ENCODE assay signal across 18 cellular contexts in genomic region chr13:26326562-26326961, GRCh38.
DNase-seq lines count a peak whose midpoint lies in the region; ATAC-seq and TF ChIP-seq lines count a peak whose summit lies in the region.
"Had no signal": no experiment of that assay in that cellular context is flagged by ENCODE, and none has a peak within 500 bp of the region (broad histone marks: within the 10 kb centered on the region; RNA-seq: fewer than 3 reads in every experiment).

No MANE protein-coding gene starts in this region.

- WGBS in psoas muscle, 3 donors = 20 to 34% (median 27%) methylated on average over 2 of the region's 2 CpGs

- peaks cover 2% of the 10 kb centered on the region for H3K9me3 ChIP-seq in endocrine pancreas (ENCODE audit: control insufficient read depth, low read length)
- H3K9me3 ChIP-seq in psoas muscle = no peaks in the 10 kb centered on the region
- H3K9me3 ChIP-seq: MG63 had no signal

- peak overlapping the region; percentile 83 for H3K27ac ChIP-seq in psoas muscle

- H3K36me3 ChIP-seq in endocrine pancreas (ENCODE audit: control insufficient read depth, insufficient read depth, low read length) (no peaks in the 10 kb centered on the region), psoas muscle (ENCODE audit: insufficient read depth in 1 of 2, low read depth in 1 of 2) (no peaks in the 10 kb centered on the region)
- H3K36me3 ChIP-seq: MG63 had no signal

- no peak overlapping the region for H3K9ac ChIP-seq in endocrine pancreas (ENCODE audit: control insufficient read depth, insufficient read depth, low read length)

- no peaks in the 10 kb centered on the region for H3K27me3 ChIP-seq in endocrine pancreas (ENCODE audit: control insufficient read depth, insufficient read depth, low read length)
- H3K27me3 ChIP-seq in psoas muscle (ENCODE audit: insufficient read depth in 3 of 3, low read length in 2 of 3) = no peaks in the 10 kb centered on the region
- H3K27me3 ChIP-seq: MG63 had no signal

- no peak for TF ChIP-seq CTCF in psoas muscle (IDR thresholded peaks at IDR 0.05)

- peak overlapping the region; percentile 24 for H3K4me3 ChIP-seq in endocrine pancreas (ENCODE audit: control insufficient read depth, insufficient read depth, low read length)
- peak overlapping the region; percentile 9 for H3K4me3 ChIP-seq in psoas muscle
- H3K4me3 ChIP-seq: MG63 had no signal

- H3K4me1 ChIP-seq in endocrine pancreas (ENCODE audit: control insufficient read depth, insufficient read depth, low read length) = peaks cover 15% of the 10 kb centered on the region
- H3K4me1 ChIP-seq in psoas muscle = peaks cover 54% of the 10 kb centered on the region

- ATAC-seq in HG03135 (IDR thresholded peaks at IDR 0.05; ENCODE audit: unreplicated experiment) (peak; percentile 5), psoas muscle (peak; percentile 58 to 73 (median 64))

- in situ Hi-C loops in G401 (cut with HindIII; ENCODE audit: low sequenced_read_pairs) = no loop called here

- intact Hi-C loops in psoas muscle (cut with DNase I) = loop anchor here in 1 of 2 donors (10.0 kb wide), 1 partner anchor 62 kb away; no protein-coding TSS in a partner anchor

- peak; percentile 59 for DNase-seq in G401 (ENCODE audit: low spot score)
- no peak for DNase-seq in psoas muscle
- no peak for DNase-seq in RPMI8226
- DNase-seq in DMS53 (lab: John Stamatoyannopoulos, UW) = no peak
- DNase-seq in NCI-H2171 (lab: John Stamatoyannopoulos, UW) = no peak
- DNase-seq: C1 segment of cervical spinal cord, DMS79, H9, Kasumi-1, MG63, NCI-H1092, NCI-H1436 treated with DMSO at 0.1 percent for 48 hours, NCI-H2081, NCI-H2227 treated with DMSO at 0.1 percent for 48 hours, NCI-H510A treated with DMSO at 0.1 percent for 48 hours, NCI-H82 had no signal
